ENCODE assay signal across 17 cellular contexts in genomic region chr4:170623899-170624298, GRCh38.
"Had no signal": no experiment of that assay in that cellular context is flagged by ENCODE, and none has a peak within 500 bp of the region (broad histone marks: within the 10 kb centered on the region; RNA-seq: fewer than 3 reads in every experiment).

No MANE protein-coding gene starts in this region.

- H3K9me3 ChIP-seq: stomach, testis, upper lobe of right lung had no signal

- H3K4me3 Mint-ChIP-seq: activated naive CD8-positive, alpha-beta T cell treated with anti-CD3 and anti-CD28 coated beads, Interleukin-2, amount 10 ng/mL, durations not matched to agents 7 days and 5 days; brain; immature natural killer cell; nephron progenitor cell had no signal

- H3K36me3 Mint-ChIP-seq: activated naive CD8-positive, alpha-beta T cell treated with anti-CD3 and anti-CD28 coated beads, Interleukin-2, amount 10 ng/mL, durations not matched to agents 7 days and 5 days; brain; immature natural killer cell had no signal

- H3K9me3 Mint-ChIP-seq: activated naive CD8-positive, alpha-beta T cell treated with anti-CD3 and anti-CD28 coated beads, Interleukin-2, amount 10 ng/mL, durations not matched to agents 7 days and 5 days had no signal

- H3K27me3 ChIP-seq: heart left ventricle, stomach, testis, upper lobe of right lung had no signal

- H3K27ac Mint-ChIP-seq: activated naive CD8-positive, alpha-beta T cell treated with anti-CD3 and anti-CD28 coated beads, Interleukin-2, amount 10 ng/mL, durations not matched to agents 7 days and 5 days; brain; immature natural killer cell; nephron progenitor cell had no signal

- DNase-seq: activated CD4-positive, alpha-beta T cell treated with anti-CD3 and anti-CD28 coated beads, Interleukin-2, amount 50 U/mL, for 4 hours; activated naive CD4-positive, alpha-beta T cell; activated naive CD8-positive, alpha-beta T cell treated with anti-CD3 and anti-CD28 coated beads, Interleukin-2, amount 10 ng/mL, durations not matched to agents 7 days and 5 days; activated T-cell treated with anti-CD3 and anti-CD28 coated beads for 4 hours; central memory CD4-positive, alpha-beta T cell; cortex of kidney; effector CD4-positive, alpha-beta T cell; foreskin melanocyte; heart left ventricle; immature natural killer cell; nephron progenitor cell; stimulated activated CD4-positive, alpha-beta T cell treated with anti-CD3 and anti-CD28 coated beads, Interleukin-2, amount 100 ng/mL, for 24 hours; stomach; testis; upper lobe of right lung had no signal

- H3K4me1 Mint-ChIP-seq: activated naive CD8-positive, alpha-beta T cell treated with anti-CD3 and anti-CD28 coated beads, Interleukin-2, amount 10 ng/mL, durations not matched to agents 7 days and 5 days; brain; immature natural killer cell; nephron progenitor cell had no signal

- H3K4me1 ChIP-seq: heart left ventricle, stomach, testis, upper lobe of right lung had no signal

- H3K27me3 Mint-ChIP-seq: activated naive CD8-positive, alpha-beta T cell treated with anti-CD3 and anti-CD28 coated beads, Interleukin-2, amount 10 ng/mL, durations not matched to agents 7 days and 5 days; brain had no signal

- H3K4me3 ChIP-seq: heart left ventricle, stomach, testis, upper lobe of right lung had no signal

- ATAC-seq: activated CD4-positive, CD25-positive, alpha-beta regulatory T cell treated with anti-CD3 and anti-CD28 coated beads, Interleukin-2, amount 50 U/mL, for 24 hours; heart left ventricle; upper lobe of right lung had no signal

- H3K36me3 ChIP-seq: heart left ventricle, stomach, upper lobe of right lung had no signal

- H3K27ac ChIP-seq: heart left ventricle, stomach, testis, upper lobe of right lung had no signal
